Comparison of ENCODE assay signal across 20 cellular contexts in genomic region chr2:7686016-7686385, GRCh38.
DNase-seq lines count a peak whose midpoint lies in the region; ATAC-seq, FAIRE-seq and TF ChIP-seq lines count a peak whose summit lies in the region.
"Had no signal": no experiment of that assay in that cellular context is flagged by ENCODE, and none has a peak within 500 bp of the region (broad histone marks: within the 10 kb centered on the region; RNA-seq: fewer than 3 reads in every experiment).

No MANE protein-coding gene starts in this region.

- H3K36me3 Mint-ChIP-seq in HFFc6 (ENCODE audit: low read depth) (no peaks in the 10 kb centered on the region; the same call in 1 of the 2 replicates), astrocyte (ENCODE audit: low read depth, unreplicated experiment) (no peaks in the 10 kb centered on the region)
- H3K36me3 Mint-ChIP-seq: IgD-negative memory B cell had no signal

- WGBS in A549 (ENCODE audit: missing lambda C conversion rate), result 58% methylated on average over 3 of the region's 3 CpGs
- no CpG with 5 or more reads among the region's 3 CpGs for WGBS in mesendoderm (ENCODE audit: extremely low coverage, insufficient coverage, low lambda C conversion rate)

- no peak for TF ChIP-seq POLR2A in A549 (IDR thresholded peaks at IDR 0.05; ENCODE audit: low read length)

- H3K23ac ChIP-seq in mesendoderm (ENCODE audit: low read length), result no peak overlapping the region

- ATAC-seq in A549 (peak in 1 of 2 experiments; percentile 40; a peak in 2 of 6 replicates), GM21825 (IDR thresholded peaks at IDR 0.05; ENCODE audit: unreplicated experiment) (no peak)
- ATAC-seq: HCT116 had no signal

- no peak overlapping the region for H2BK5ac ChIP-seq in mesendoderm (ENCODE audit: low read length)

- H3K4me3 Mint-ChIP-seq in HFFc6, result no peak overlapping the region; the same call in 1 of the 2 replicates
- no peak overlapping the region for H3K4me3 Mint-ChIP-seq in astrocyte (ENCODE audit: unreplicated experiment)
- H3K4me3 Mint-ChIP-seq: IgD-negative memory B cell had no signal

- peak overlapping the region; percentile 82 for H3K27ac Mint-ChIP-seq in HFFc6
- H3K27ac Mint-ChIP-seq in astrocyte (ENCODE audit: unreplicated experiment), result peak overlapping the region; percentile 1
- H3K27ac Mint-ChIP-seq: IgD-negative memory B cell had no signal

- H3K27ac ChIP-seq in A549 (0 out of 6 replicates have a peak overlapping the region, but pooled peaks of 1 of the 2 experiments have one; percentile 33), astrocyte (ENCODE audit: low read depth, low read length) (no peak overlapping the region), mesendoderm (ENCODE audit: low read depth, low read length) (no peak overlapping the region), right atrium auricular region (no peak overlapping the region)
- H3K27ac ChIP-seq: KMS-11 had no signal

- H3K9me3 Mint-ChIP-seq in HFFc6 (no peaks in the 10 kb centered on the region), astrocyte (ENCODE audit: unreplicated experiment) (peaks cover 1% of the 10 kb centered on the region)

- H3K36me3 ChIP-seq in astrocyte (ENCODE audit: insufficient read depth, low read length), result no peaks in the 10 kb centered on the region
- no peaks in the 10 kb centered on the region for H3K36me3 ChIP-seq in mesendoderm (ENCODE audit: control insufficient read depth, insufficient read depth, low read length)
- H3K36me3 ChIP-seq in right atrium auricular region, result no peaks in the 10 kb centered on the region

- H3K4me1 Mint-ChIP-seq in HFFc6 (ENCODE audit: low read depth) (peaks cover 44% of the 10 kb centered on the region), astrocyte (ENCODE audit: low read depth, unreplicated experiment) (peaks cover 7% of the 10 kb centered on the region)
- H3K4me1 Mint-ChIP-seq: IgD-negative memory B cell had no signal

- TF ChIP-seq RAD21 in A549 (conservative IDR thresholded peaks at IDR 0.05 in 1 of 2, IDR thresholded peaks at IDR 0.05 in 1 of 2), result no peak

- peaks cover 22% of the 10 kb centered on the region; the same call in 2 of the 3 replicates for H3K4me1 ChIP-seq in A549
- no peaks in the 10 kb centered on the region for H3K4me1 ChIP-seq in astrocyte (ENCODE audit: insufficient read depth, low read length)
- H3K4me1 ChIP-seq in mesendoderm (ENCODE audit: control insufficient read depth, low read depth, low read length), result no peaks in the 10 kb centered on the region
- H3K4me1 ChIP-seq in right atrium auricular region, result no peaks in the 10 kb centered on the region

- no peak overlapping the region for H2AK5ac ChIP-seq in mesendoderm (ENCODE audit: low read length)

- H2AFZ ChIP-seq in astrocyte (ENCODE audit: low read depth, low read length), result no peak overlapping the region

- H4K5ac ChIP-seq in mesendoderm (ENCODE audit: low read length), result no peak overlapping the region

- H3K79me1 ChIP-seq in mesendoderm (ENCODE audit: low read length), result no peaks in the 10 kb centered on the region

- no peak overlapping the region for H3K56ac ChIP-seq in mesendoderm (ENCODE audit: low read length)

- TF ChIP-seq CTCF in A549 (IDR thresholded peaks at IDR 0.05) (no peak), HFFc6 (IDR thresholded peaks at IDR 0.05) (no peak), astrocyte (IDR thresholded peaks at IDR 0.05; ENCODE audit: insufficient read depth, low read depth, low read length) (no peak), right atrium auricular region (IDR thresholded peaks at IDR 0.05) (no peak)

- H3K4ac ChIP-seq in mesendoderm (ENCODE audit: low read depth, low read length), result no peak overlapping the region

- no peaks in the 10 kb centered on the region; the same call in 1 of the 2 replicates for H3K27me3 Mint-ChIP-seq in HFFc6 (ENCODE audit: insufficient read depth)
- peaks cover 13% of the 10 kb centered on the region for H3K27me3 Mint-ChIP-seq in astrocyte (ENCODE audit: low read depth, unreplicated experiment)
- H3K27me3 Mint-ChIP-seq: IgD-negative memory B cell had no signal

- H3K9ac ChIP-seq in astrocyte (ENCODE audit: low read length) (no peak overlapping the region), mesendoderm (ENCODE audit: low read length) (no peak overlapping the region)
- H3K9ac ChIP-seq: KMS-11 had no signal

- POLR2A ChIA-PET in A549 (lab: Yijun Ruan, JAX), result interaction anchor here (1.0 kb wide), 1 partner anchor 996 kb away, joined by 3 read pairs; the partner anchor contains the start of gene ID2

- H4K8ac ChIP-seq in mesendoderm (ENCODE audit: low read depth, low read length), result no peak overlapping the region

- H2BK120ac ChIP-seq in mesendoderm (ENCODE audit: low read depth, low read length), result no peak overlapping the region

- CTCF ChIA-PET in A549 (lab: Yijun Ruan, JAX), result interaction anchor here (0.8 kb wide), 1 partner anchor 15 kb away, joined by 3 read pairs; no protein-coding TSS in a partner anchor

- no peak overlapping the region for H2BK15ac ChIP-seq in mesendoderm (replicated peaks; ENCODE audit: low read depth)

- no peak for TF ChIP-seq EP300 in A549 (IDR thresholded peaks at IDR 0.05)

- FAIRE-seq in A549 (lab: Jason Lieb, UNC) (no peak), astrocyte (lab: Jason Lieb, UNC) (no peak)
- FAIRE-seq: D721Med had no signal

- H3K4me3 ChIP-seq in A549 (no peak overlapping the region), astrocyte (ENCODE audit: insufficient read depth, low read depth, low read length) (no peak overlapping the region), mesendoderm (ENCODE audit: low read length) (no peak overlapping the region), right atrium auricular region (no peak overlapping the region)

- no peak overlapping the region for H3K18ac ChIP-seq in mesendoderm (ENCODE audit: low read length)

- H3K4me2 ChIP-seq in A549 (peak overlapping the region; percentile 12; the same call in 1 of the 3 replicates), astrocyte (ENCODE audit: low read length) (no peak overlapping the region), mesendoderm (ENCODE audit: low read length) (no peak overlapping the region)
- H3K4me2 ChIP-seq: KMS-11 had no signal

- DNase-seq in A549 (ENCODE audit: low read depth in 1 of 2, low spot score in 1 of 2) (no peak), HFFc6 (no peak), astrocyte (ENCODE audit: low read depth) (no peak), mesendoderm (peak; percentile 36), right atrium auricular region (ENCODE audit: low spot score) (no peak), NCI-H2196 (lab: John Stamatoyannopoulos, UW; ENCODE audit: unreplicated experiment) (no peak)
- DNase-seq: 8988T, MV-4-11, NCI-H1105, NCI-H1436 treated with DMSO at 0.1 percent for 48 hours, NCI-H187 treated with DMSO at 0.1 percent for 48 hours, NCI-H2107, NCI-H446 treated with DMSO at 0.1 percent for 48 hours, RPMI8226, SHP77 had no signal

- H3K27me3 ChIP-seq in astrocyte (ENCODE audit: insufficient read depth, low read length), result no peaks in the 10 kb centered on the region
- H3K27me3 ChIP-seq in mesendoderm (ENCODE audit: insufficient read depth, low read length, poor library complexity), result no peaks in the 10 kb centered on the region
- H3K27me3 ChIP-seq in right atrium auricular region, result no peaks in the 10 kb centered on the region

- H3K9me3 ChIP-seq in A549 (no peaks in the 10 kb centered on the region), astrocyte (ENCODE audit: insufficient read depth, low read depth, low read length) (no peaks in the 10 kb centered on the region), right atrium auricular region (no peaks in the 10 kb centered on the region)

- H4K20me1 ChIP-seq in astrocyte (ENCODE audit: insufficient read depth, low read length), result no peaks in the 10 kb centered on the region

- H3K79me2 ChIP-seq in astrocyte (ENCODE audit: insufficient read depth, low read length) (no peaks in the 10 kb centered on the region), mesendoderm (ENCODE audit: control insufficient read depth, insufficient read depth, low read length) (no peaks in the 10 kb centered on the region)

TF ChIP-seq in A549, 52 proteins besides CTCF, POLR2A, EP300 and RAD21:
- TF ChIP-seq GATA3 (IDR thresholded peaks at IDR 0.05; ENCODE audit: borderline replicate concordance) (peak; percentile 50; the same call in 1 of the 2 replicates), USF2 (IDR thresholded peaks at IDR 0.05) (no peak)
